ENCODE assay signal across 7 cellular contexts in the genomic region with DNA sequence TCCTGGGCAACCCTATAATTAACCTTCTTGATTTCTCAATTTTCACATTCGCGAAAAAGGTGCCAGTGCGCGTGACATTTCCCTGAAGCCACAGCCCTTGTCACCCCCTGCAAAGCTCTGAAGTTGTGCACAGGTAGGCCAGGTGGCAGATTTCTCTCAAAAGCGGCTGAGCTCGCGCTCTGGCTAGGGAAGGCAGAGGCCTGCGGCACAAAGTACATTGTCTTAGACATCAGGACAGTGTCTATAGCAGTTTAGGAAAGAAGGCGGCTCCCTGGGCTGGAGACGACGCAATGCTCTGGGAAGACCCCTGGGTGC. TPM values are rescaled to one million over a fixed set of nuclear protein-coding genes. Genes with fewer than 3 reads are reported as not detected.
A peak's percentile ranks its signal among the peaks of the same experiment; 100 is the strongest.
DNase-seq lines count a peak whose midpoint lies in the region; ATAC-seq and TF ChIP-seq lines count a peak whose summit lies in the region.

No MANE protein-coding gene starts in this region.

- H3K4me1 Mint-ChIP-seq in activated CD8-positive, alpha-beta T cell treated with anti-CD3 and anti-CD28 coated beads for 36 hours (ENCODE audit: low read depth), result peaks cover 51% of the 10 kb centered on the region
- H3K4me1 Mint-ChIP-seq in stimulated activated naive CD8-positive, alpha-beta T cell treated with anti-CD3 and anti-CD28 coated beads, Interleukin-15, amount 100 ng/mL, for 72 hours, result peaks cover 64% of the 10 kb centered on the region

- H3K4me1 ChIP-seq in iPS-18a (ENCODE audit: control insufficient read depth, low read depth, low read length), result peaks cover 6% of the 10 kb centered on the region

- H3K4me3 Mint-ChIP-seq in activated CD8-positive, alpha-beta T cell treated with anti-CD3 and anti-CD28 coated beads for 36 hours, result peak overlapping the region; percentile 97
- H3K4me3 Mint-ChIP-seq in stimulated activated naive CD8-positive, alpha-beta T cell treated with anti-CD3 and anti-CD28 coated beads, Interleukin-15, amount 100 ng/mL, for 72 hours, result peak overlapping the region; percentile 92 to 93

- ATAC-seq in GM19023 (IDR thresholded peaks at IDR 0.05; ENCODE audit: unreplicated experiment), result peak; percentile 3
- ATAC-seq in HG03039 (IDR thresholded peaks at IDR 0.05; ENCODE audit: unreplicated experiment), result peak; percentile 11
- peak; percentile 17 for ATAC-seq in activated CD8-positive, alpha-beta T cell treated with anti-CD3 and anti-CD28 coated beads for 36 hours
- ATAC-seq in stimulated activated naive CD8-positive, alpha-beta T cell treated with anti-CD3 and anti-CD28 coated beads, Interleukin-15, amount 100 ng/mL, for 72 hours, result peak; percentile 46

- H3K27ac Mint-ChIP-seq in activated CD8-positive, alpha-beta T cell treated with anti-CD3 and anti-CD28 coated beads for 36 hours, result peak overlapping the region; percentile 94
- H3K27ac Mint-ChIP-seq in stimulated activated naive CD8-positive, alpha-beta T cell treated with anti-CD3 and anti-CD28 coated beads, Interleukin-15, amount 100 ng/mL, for 72 hours, result peak overlapping the region; percentile 83 to 85

- no peaks in the 10 kb centered on the region for H3K27me3 ChIP-seq in iPS-18a (ENCODE audit: control insufficient read depth, insufficient read depth, low read length)

- H3K9me3 Mint-ChIP-seq in activated CD8-positive, alpha-beta T cell treated with anti-CD3 and anti-CD28 coated beads for 36 hours, result peaks cover 15% of the 10 kb centered on the region
- peaks cover 11 to 13% of the 10 kb centered on the region in 2 donors for H3K9me3 Mint-ChIP-seq in stimulated activated naive CD8-positive, alpha-beta T cell treated with anti-CD3 and anti-CD28 coated beads, Interleukin-15, amount 100 ng/mL, for 72 hours

- H3K27ac ChIP-seq in iPS-18a (ENCODE audit: low read length), result no peak overlapping the region

- intact Hi-C loops in activated CD8-positive, alpha-beta T cell treated with anti-CD3 and anti-CD28 coated beads for 36 hours (cut with micrococcal nuclease), result loop anchor here (2.0 kb wide), 1 partner anchor 41 kb away; no protein-coding TSS in a partner anchor

- peaks cover 43% of the 10 kb centered on the region for H3K36me3 Mint-ChIP-seq in activated CD8-positive, alpha-beta T cell treated with anti-CD3 and anti-CD28 coated beads for 36 hours (ENCODE audit: low read depth)

- H3K9me3 ChIP-seq in iPS-18a (ENCODE audit: control insufficient read depth, low read depth, low read length), result no peaks in the 10 kb centered on the region

- POLR2A ChIA-PET in activated CD8-positive, alpha-beta T cell treated with anti-CD3 and anti-CD28 coated beads for 36 hours (lab: Charles Lee), result interaction anchor here (0.6 to 3.8 kb wide), 12 partner anchors 9 to 222 kb away, joined by 3 to 18 read pairs (median 4); a partner anchor contains a TSS

- no peak for TF ChIP-seq CTCF in activated CD8-positive, alpha-beta T cell treated with anti-CD3 and anti-CD28 coated beads for 36 hours (IDR thresholded peaks at IDR 0.05)

- no peak for DNase-seq in activated CD8-positive, alpha-beta T cell treated with anti-CD3 and anti-CD28 coated beads for 36 hours
- no peak for DNase-seq in stimulated activated naive CD8-positive, alpha-beta T cell treated with anti-CD3 and anti-CD28 coated beads, Interleukin-15, amount 100 ng/mL, for 72 hours
- no peak for DNase-seq in activated CD8-positive, alpha-beta memory T cell treated with anti-CD3 and anti-CD28 coated beads for 24 hours
- no peak for DNase-seq in HT-29 (ENCODE audit: low spot score)

- H3K9ac ChIP-seq in iPS-18a (ENCODE audit: low read length), result peak overlapping the region; percentile 67

- H3K4me3 ChIP-seq in iPS-18a (ENCODE audit: low read length), result peak overlapping the region; percentile 68

- CTCF ChIA-PET in activated CD8-positive, alpha-beta T cell treated with anti-CD3 and anti-CD28 coated beads for 36 hours (lab: Charles Lee), result interaction anchor here (0.8 to 1.8 kb wide), 13 partner anchors 11 to 243 kb away, joined by 3 to 5 read pairs (median 4); a partner anchor contains a TSS

- no peaks in the 10 kb centered on the region for H3K36me3 ChIP-seq in iPS-18a (ENCODE audit: control insufficient read depth, low read depth, low read length)

- no peaks in the 10 kb centered on the region for H3K27me3 Mint-ChIP-seq in activated CD8-positive, alpha-beta T cell treated with anti-CD3 and anti-CD28 coated beads for 36 hours
- H3K27me3 Mint-ChIP-seq in stimulated activated naive CD8-positive, alpha-beta T cell treated with anti-CD3 and anti-CD28 coated beads, Interleukin-15, amount 100 ng/mL, for 72 hours, result no peaks in the 10 kb centered on the region

RNA-seq across cellular contexts. Expression of a gene that starts 42.9 kb away (rescaled TPM):
- 1 to 10 TPM; 8.6 to 9.3 TPM for total RNA-seq in activated CD8-positive, alpha-beta T cell treated with anti-CD3 and anti-CD28 coated beads for 36 hours
- 0.26 and 0.38 TPM in 2 replicates for total RNA-seq in HT-29 (2014; rRNA removed; shearing (Covaris generic))

RNA-seq across cellular contexts. Expression of a gene that starts 45.7 kb away (rescaled TPM):
- 10 to 100 TPM; 45.5 to 48.7 TPM for total RNA-seq in activated CD8-positive, alpha-beta T cell treated with anti-CD3 and anti-CD28 coated beads for 36 hours
- 1.8 and 2.3 TPM in 2 replicates for total RNA-seq in HT-29 (2014; rRNA removed; shearing (Covaris generic))

Comparison
In these comparisons a context has a peak if more than half of its experiments do, and no peak if none do; other contexts are left out.
1. RNA of a gene that starts 45.7 kb away (total RNA-seq): 45.5 to 48.7 TPM in activated CD8-positive, alpha-beta T cell treated with anti-CD3 and anti-CD28 coated beads for 36 hours; 1.8 to 2.3 TPM in HT-29; every median in the first group is over 10 times any median in the second.
2. Peak in every context shown above with its lines, with median percentiles within 50 percentile points of each other: ATAC-seq.